ENCODE assay signal across 1 cellular context in genomic region chr16:68085259-68086071, GRCh38.
TF ChIP-seq lines count a peak whose summit lies in the region.

Gene NFATC3 (plus strand): TSS chr16:68085370. CDS start chr16:68085682, 312 bp downstream.

TF ChIP-seq in HepG2, 621 proteins besides CTCF, POLR2A, EP300 and RAD21 (continued from another document and continues in another):
- TF ChIP-seq DNMT3B (CRISPR knock-in tag; conservative IDR thresholded peaks at IDR 0.05), result no peak
- TF ChIP-seq GRHL1 (CRISPR knock-in tag; conservative IDR thresholded peaks at IDR 0.05), result no peak
- TF ChIP-seq AKAP8 (CRISPR knock-in tag; IDR thresholded peaks at IDR 0.05), result peak; percentile 53; the same call in 1 of the 2 replicates
- no peak for TF ChIP-seq ZNF101 (CRISPR knock-in tag; IDR thresholded peaks at IDR 0.05; ENCODE audit: borderline replicate concordance, low read depth)
- TF ChIP-seq STAT6 (CRISPR knock-in tag; IDR thresholded peaks at IDR 0.05; ENCODE audit: borderline replicate concordance), result no peak
- peak; percentile 91; the same call in 1 of the 2 replicates for TF ChIP-seq EED (CRISPR knock-in tag; IDR thresholded peaks at IDR 0.05)
- peak; percentile 46; the same call in 1 of the 2 replicates for TF ChIP-seq MYC (CRISPR knock-in tag; IDR thresholded peaks at IDR 0.05; ENCODE audit: borderline replicate concordance)
- TF ChIP-seq ZNF563 (CRISPR knock-in tag; IDR thresholded peaks at IDR 0.05), result peak; percentile 88
- TF ChIP-seq ZNF280B (CRISPR knock-in tag; IDR thresholded peaks at IDR 0.05; ENCODE audit: borderline replicate concordance), result peak; percentile 79; the same call in 1 of the 2 replicates
- no peak for TF ChIP-seq ZNF343 (CRISPR knock-in tag; IDR thresholded peaks at IDR 0.05)
- TF ChIP-seq ZFP36L1 (CRISPR knock-in tag; IDR thresholded peaks at IDR 0.05), result no peak
- no peak for TF ChIP-seq FOXP1 (IDR thresholded peaks at IDR 0.05)
- no peak for TF ChIP-seq FOXP1 (CRISPR knock-in tag; IDR thresholded peaks at IDR 0.05)
- peak; percentile 44; the same call in 1 of the 2 replicates for TF ChIP-seq ZC3H13 (CRISPR knock-in tag; IDR thresholded peaks at IDR 0.05)
- TF ChIP-seq POLR2AphosphoS2 (IDR thresholded peaks at IDR 0.05; ENCODE audit: low read depth, low read length), result no peak
- no peak for TF ChIP-seq ADNP (CRISPR knock-in tag; IDR thresholded peaks at IDR 0.05)
- TF ChIP-seq ZNF781 (CRISPR knock-in tag; IDR thresholded peaks at IDR 0.05; ENCODE audit: borderline replicate concordance, not compliant biosample characterization), result no peak
- peak; percentile 9; the same call in 1 of the 2 replicates for TF ChIP-seq ATF2 (CRISPR knock-in tag; IDR thresholded peaks at IDR 0.05)
- TF ChIP-seq NR2F1 (CRISPR knock-in tag; IDR thresholded peaks at IDR 0.05), result peak in 1 of 2 experiments; percentile 31; a peak in 2 of 4 replicates
- TF ChIP-seq KAT7 (CRISPR knock-in tag; IDR thresholded peaks at IDR 0.05; ENCODE audit: borderline replicate concordance), result peak; percentile 85
- TF ChIP-seq ELF3 (CRISPR knock-in tag; IDR thresholded peaks at IDR 0.05), result peak; percentile 17; the same call in 1 of the 2 replicates
- TF ChIP-seq ZNF205 (CRISPR knock-in tag; IDR thresholded peaks at IDR 0.05), result 0 out of 2 replicates have a peak, but pooled peaks have one; percentile 25
- TF ChIP-seq ZNF678 (CRISPR knock-in tag; IDR thresholded peaks at IDR 0.05), result no peak
- peak; percentile 57; the same call in 1 of the 2 replicates for TF ChIP-seq ATF3 (CRISPR knock-in tag; IDR thresholded peaks at IDR 0.05)
- TF ChIP-seq ZEB1 (IDR thresholded peaks at IDR 0.05; ENCODE audit: insufficient replicate concordance, low read depth), result no peak
- no peak for TF ChIP-seq ZNF691 (CRISPR knock-in tag; IDR thresholded peaks at IDR 0.05; ENCODE audit: borderline replicate concordance, low read depth)
- no peak; a peak in 1 of 4 replicates for TF ChIP-seq ATF4 (CRISPR knock-in tag; IDR thresholded peaks at IDR 0.05)
- TF ChIP-seq ZNF142 (CRISPR knock-in tag; IDR thresholded peaks at IDR 0.05), result no peak
- no peak for TF ChIP-seq ZNF12 (CRISPR knock-in tag; IDR thresholded peaks at IDR 0.05)
- TF ChIP-seq HNRNPK (IDR thresholded peaks at IDR 0.05; ENCODE audit: low read depth, low read length, poor library complexity, severe bottlenecking), result peak; percentile 69
- TF ChIP-seq SALL2 (CRISPR knock-in tag; IDR thresholded peaks at IDR 0.05), result no peak; the same call in 1 of the 2 replicates
- TF ChIP-seq ZNF235 (CRISPR knock-in tag; IDR thresholded peaks at IDR 0.05; ENCODE audit: borderline replicate concordance), result no peak
- TF ChIP-seq ZSCAN12 (CRISPR knock-in tag; IDR thresholded peaks at IDR 0.05), result no peak
- 0 out of 2 replicates have a peak, but pooled peaks have one; percentile 49 for TF ChIP-seq ZNF501 (CRISPR knock-in tag; IDR thresholded peaks at IDR 0.05)
- no peak for TF ChIP-seq ZNF362 (CRISPR knock-in tag; IDR thresholded peaks at IDR 0.05; ENCODE audit: borderline replicate concordance)
- TF ChIP-seq ZNF616 (CRISPR knock-in tag; IDR thresholded peaks at IDR 0.05; ENCODE audit: low read depth), result 0 out of 2 replicates have a peak, but pooled peaks have one; percentile 68
- no peak for TF ChIP-seq GZF1 (CRISPR knock-in tag; IDR thresholded peaks at IDR 0.05)
- no peak for TF ChIP-seq CHD4 (IDR thresholded peaks at IDR 0.05; ENCODE audit: borderline replicate concordance, low read length)
- TF ChIP-seq ZBTB25 (CRISPR knock-in tag; IDR thresholded peaks at IDR 0.05), result peak; percentile 11; the same call in 1 of the 2 replicates
